22 cellular contexts compared by ENCODE assay signal in genomic region chr7:2944729-2945128, GRCh38.
DNase-seq lines count a peak whose midpoint lies in the region; ATAC-seq and TF ChIP-seq lines count a peak whose summit lies in the region.
"Had no signal": no experiment of that assay in that cellular context is flagged by ENCODE, and none has a peak within 500 bp of the region (broad histone marks: within the 10 kb centered on the region; RNA-seq: fewer than 3 reads in every experiment).

No MANE protein-coding gene starts in this region.

- no peak for TF ChIP-seq CTCF in left lung (IDR thresholded peaks at IDR 0.05)
- TF ChIP-seq CTCF in upper lobe of right lung (IDR thresholded peaks at IDR 0.05): no peak

- H3K9me3 ChIP-seq in left lung (no peaks in the 10 kb centered on the region), upper lobe of right lung (no peaks in the 10 kb centered on the region)

- H3K27ac ChIP-seq in left lung (no peak overlapping the region), upper lobe of right lung (no peak overlapping the region)

- no peak overlapping the region for H3K4me3 Mint-ChIP-seq in stimulated activated naive CD8-positive, alpha-beta T cell treated with anti-CD3 and anti-CD28 coated beads, Interleukin-15, amount 100 ng/mL, for 72 hours
- no peak overlapping the region for H3K4me3 Mint-ChIP-seq in activated CD8-positive, alpha-beta memory T cell treated with anti-CD3 and anti-CD28 coated beads, Interleukin-2, amount 10 ng/mL, durations not matched to agents 7 days and 5 days

- H3K4me1 ChIP-seq in left lung: no peaks in the 10 kb centered on the region
- no peaks in the 10 kb centered on the region for H3K4me1 ChIP-seq in upper lobe of right lung

- H3K4me1 Mint-ChIP-seq in stimulated activated naive CD8-positive, alpha-beta T cell treated with anti-CD3 and anti-CD28 coated beads, Interleukin-15, amount 100 ng/mL, for 72 hours: peaks cover 57% of the 10 kb centered on the region
- peaks cover 30% of the 10 kb centered on the region for H3K4me1 Mint-ChIP-seq in activated CD8-positive, alpha-beta memory T cell treated with anti-CD3 and anti-CD28 coated beads, Interleukin-2, amount 10 ng/mL, durations not matched to agents 7 days and 5 days

- CTCF ChIA-PET in activated CD8-positive, alpha-beta memory T cell treated with anti-CD3 and anti-CD28 coated beads, Interleukin-2, amount 10 ng/mL, durations not matched to agents 7 days and 5 days (lab: Charles Lee): no interaction called here

- H3K36me3 ChIP-seq in left lung (no peaks in the 10 kb centered on the region), upper lobe of right lung (no peaks in the 10 kb centered on the region)

- no peaks in the 10 kb centered on the region for H3K27me3 Mint-ChIP-seq in stimulated activated naive CD8-positive, alpha-beta T cell treated with anti-CD3 and anti-CD28 coated beads, Interleukin-15, amount 100 ng/mL, for 72 hours
- no peaks in the 10 kb centered on the region for H3K27me3 Mint-ChIP-seq in activated CD8-positive, alpha-beta memory T cell treated with anti-CD3 and anti-CD28 coated beads, Interleukin-2, amount 10 ng/mL, durations not matched to agents 7 days and 5 days

- ATAC-seq in stimulated activated naive CD8-positive, alpha-beta T cell treated with anti-CD3 and anti-CD28 coated beads, Interleukin-15, amount 100 ng/mL, for 72 hours: no peak
- no peak for ATAC-seq in stimulated activated naive CD8-positive, alpha-beta T cell treated with anti-CD3 and anti-CD28 coated beads, Interleukin-15, Interleukin-2, amounts not matched to agents 100 U/mL and 50 U/mL, for 24 hours
- no peak for ATAC-seq in activated CD8-positive, alpha-beta memory T cell treated with anti-CD3 and anti-CD28 coated beads, Interleukin-2, amount 10 ng/mL, durations not matched to agents 7 days and 5 days
- peak; percentile 41 for ATAC-seq in left lung
- ATAC-seq in upper lobe of right lung: peak; percentile 67
- ATAC-seq in Right ventricle myocardium inferior: no peak
- ATAC-seq: left cardiac atrium, SK-N-SH treated with all-trans-retinoic acid at 6 μM for 48 hours had no signal

- H3K9me3 Mint-ChIP-seq in stimulated activated naive CD8-positive, alpha-beta T cell treated with anti-CD3 and anti-CD28 coated beads, Interleukin-15, amount 100 ng/mL, for 72 hours: peaks cover 0 to 7% of the 10 kb centered on the region in 2 donors
- H3K9me3 Mint-ChIP-seq in activated CD8-positive, alpha-beta memory T cell treated with anti-CD3 and anti-CD28 coated beads, Interleukin-2, amount 10 ng/mL, durations not matched to agents 7 days and 5 days (ENCODE audit: low read depth): no peaks in the 10 kb centered on the region

- peaks cover 88% of the 10 kb centered on the region for H3K36me3 Mint-ChIP-seq in activated CD8-positive, alpha-beta memory T cell treated with anti-CD3 and anti-CD28 coated beads, Interleukin-2, amount 10 ng/mL, durations not matched to agents 7 days and 5 days

- intact Hi-C loops in left lung (cut with DNase I) (no loop called here), upper lobe of right lung (cut with DNase I) (loop anchor here (10.0 kb wide), 1 partner anchor 540 kb away; the partner anchor contains the start of gene CHST12), Right ventricle myocardium inferior (cut with DNase I) (no loop called here)

- H3K27me3 ChIP-seq in left lung (peaks cover 0 to 2% of the 10 kb centered on the region in 2 donors), upper lobe of right lung (no peaks in the 10 kb centered on the region)

- DNase-seq in stimulated activated naive CD8-positive, alpha-beta T cell treated with anti-CD3 and anti-CD28 coated beads, Interleukin-15, amount 100 ng/mL, for 72 hours: no peak
- DNase-seq in stimulated activated naive CD8-positive, alpha-beta T cell treated with anti-CD3 and anti-CD28 coated beads, Interleukin-15, Interleukin-2, amounts not matched to agents 100 U/mL and 50 U/mL, for 24 hours: no peak
- DNase-seq in activated CD8-positive, alpha-beta memory T cell treated with anti-CD3 and anti-CD28 coated beads, Interleukin-2, amount 10 ng/mL, durations not matched to agents 7 days and 5 days: no peak
- DNase-seq in left lung (peak in 1 of 2 donors; percentile 30), upper lobe of right lung (peak; percentile 16), Right ventricle myocardium inferior (ENCODE audit: missing footprints) (no peak), iPS-NIHi11 (ENCODE audit: low spot score) (no peak)
- DNase-seq in stimulated activated CD4-positive, alpha-beta T cell treated with anti-CD3 and anti-CD28 coated beads, Interleukin-1b, Interleukin-23, amount 100 ng/mL, for 48 hours: no peak
- DNase-seq: activated CD4-positive, CD25-positive, alpha-beta regulatory T cell; C1 segment of cervical spinal cord; effector CD4-positive, alpha-beta T cell; left cardiac atrium; mesenchymal stem cell; NCI-H1105; NCI-H2029 treated with DMSO at 0.1 percent for 48 hours; NCI-H226; NCI-H748 treated with DMSO at 0.1 percent for 48 hours; nucleus accumbens; RPMI8226; stimulated activated CD4-positive, alpha-beta T cell treated with anti-CD3 and anti-CD28 coated beads, Interleukin-2, amount 100 ng/mL, for 24 hours; T1000 had no signal

- H3K4me3 ChIP-seq in left lung (no peak overlapping the region), upper lobe of right lung (no peak overlapping the region)

- H3K27ac Mint-ChIP-seq in stimulated activated naive CD8-positive, alpha-beta T cell treated with anti-CD3 and anti-CD28 coated beads, Interleukin-15, amount 100 ng/mL, for 72 hours: peak overlapping the region; percentile 16 to 40
- H3K27ac Mint-ChIP-seq in activated CD8-positive, alpha-beta memory T cell treated with anti-CD3 and anti-CD28 coated beads, Interleukin-2, amount 10 ng/mL, durations not matched to agents 7 days and 5 days: peak overlapping the region; percentile 20

Comparison
In these comparisons a context has a peak if more than half of its experiments do, and no peak if none do; other contexts are left out.
1. ATAC-seq: peak in left lung (single experiment) and upper lobe of right lung (single experiment); none in stimulated activated naive CD8-positive, alpha-beta T cell treated with anti-CD3 and anti-CD28 coated beads, Interleukin-15, amount 100 ng/mL, for 72 hours (single experiment), stimulated activated naive CD8-positive, alpha-beta T cell treated with anti-CD3 and anti-CD28 coated beads, Interleukin-15, Interleukin-2, amounts not matched to agents 100 U/mL and 50 U/mL, for 24 hours (single experiment), activated CD8-positive, alpha-beta memory T cell treated with anti-CD3 and anti-CD28 coated beads, Interleukin-2, amount 10 ng/mL, durations not matched to agents 7 days and 5 days (single experiment) and Right ventricle myocardium inferior (single experiment).